27 cellular contexts compared by ENCODE assay signal in genomic region chr19:29795461-29795860, GRCh38.
"Had no signal": no experiment of that assay in that cellular context is flagged by ENCODE, and none has a peak within 500 bp of the region (broad histone marks: within the 10 kb centered on the region; RNA-seq: fewer than 3 reads in every experiment).

No MANE protein-coding gene starts in this region.

- H3K4me3 Mint-ChIP-seq: immature natural killer cell; memory B cell; naive B cell; natural killer cell treated with Interleukin-12 subunit alpha and Interleukin-12 subunit beta and Interleukin-15 and Interleukin-18, amount 100 ng/mL, for 72 hours; stimulated activated memory B cell treated with anti-CD40 and anti-IgM and Interleukin-4, amounts not matched to agents 10 μg/mL and 1 μg/mL and 100 μg/mL, for 72 hours; type B pancreatic cell had no signal

- H3K36me3 Mint-ChIP-seq: immature natural killer cell; memory B cell; naive B cell; natural killer cell treated with Interleukin-12 subunit alpha and Interleukin-12 subunit beta and Interleukin-15 and Interleukin-18, amount 100 ng/mL, for 72 hours; stimulated activated memory B cell treated with anti-CD40 and anti-IgM and Interleukin-4, amounts not matched to agents 10 μg/mL and 1 μg/mL and 100 μg/mL, for 72 hours; type B pancreatic cell had no signal

- FAIRE-seq: endometrium had no signal

- H3K9me3 Mint-ChIP-seq: immature natural killer cell; memory B cell; natural killer cell treated with Interleukin-12 subunit alpha and Interleukin-12 subunit beta and Interleukin-15 and Interleukin-18, amount 100 ng/mL, for 72 hours; stimulated activated memory B cell treated with anti-CD40 and anti-IgM and Interleukin-4, amounts not matched to agents 10 μg/mL and 1 μg/mL and 100 μg/mL, for 72 hours; type B pancreatic cell had no signal

- H3K4me1 ChIP-seq: esophagus squamous epithelium, prostate gland, right atrium auricular region, sigmoid colon, testis, tibial artery had no signal

- H3K4me3 ChIP-seq: coronary artery, esophagus squamous epithelium, lung, mucosa of descending colon, prostate gland, right atrium auricular region, sigmoid colon, testis, tibial artery had no signal

- H3K27ac ChIP-seq: coronary artery, esophagus squamous epithelium, prostate gland, right atrium auricular region, sigmoid colon, testis, tibial artery had no signal

- H3K27ac Mint-ChIP-seq: immature natural killer cell; memory B cell; natural killer cell treated with Interleukin-12 subunit alpha and Interleukin-12 subunit beta and Interleukin-15 and Interleukin-18, amount 100 ng/mL, for 72 hours; stimulated activated memory B cell treated with anti-CD40 and anti-IgM and Interleukin-4, amounts not matched to agents 10 μg/mL and 1 μg/mL and 100 μg/mL, for 72 hours; type B pancreatic cell had no signal

- H3K9me3 ChIP-seq: esophagus squamous epithelium, mucosa of descending colon, prostate gland, right atrium auricular region, sigmoid colon, testis, tibial artery had no signal

- H3K4me1 Mint-ChIP-seq: immature natural killer cell had no signal

- H3K27me3 Mint-ChIP-seq: type B pancreatic cell had no signal

- H3K36me3 ChIP-seq: esophagus squamous epithelium, prostate gland, right atrium auricular region, sigmoid colon, tibial artery had no signal

- H3K27me3 ChIP-seq: esophagus squamous epithelium, right atrium auricular region, sigmoid colon, testis, tibial artery had no signal

- DNase-seq: dermis blood vessel endothelial cell; effector memory CD4-positive, alpha-beta T cell; erythroblast; esophagus squamous epithelium; foreskin melanocyte; hypothalamus; immature natural killer cell; islet precursor cell; left ventricle myocardium superior; naive B cell; nucleus accumbens; sigmoid colon; stimulated activated CD4-positive, alpha-beta T cell treated with anti-CD3 and anti-CD28 coated beads, Interleukin-4, amount 100 ng/mL, for 4 hours; stimulated activated naive CD8-positive, alpha-beta T cell treated with anti-CD3 and anti-CD28 coated beads, Interleukin-15, Interleukin-2, amounts not matched to agents 100 U/mL and 50 U/mL, for 24 hours; substantia nigra; testis; tibial artery had no signal
